1 cellular context compared by ENCODE assay signal in the genomic region with DNA sequence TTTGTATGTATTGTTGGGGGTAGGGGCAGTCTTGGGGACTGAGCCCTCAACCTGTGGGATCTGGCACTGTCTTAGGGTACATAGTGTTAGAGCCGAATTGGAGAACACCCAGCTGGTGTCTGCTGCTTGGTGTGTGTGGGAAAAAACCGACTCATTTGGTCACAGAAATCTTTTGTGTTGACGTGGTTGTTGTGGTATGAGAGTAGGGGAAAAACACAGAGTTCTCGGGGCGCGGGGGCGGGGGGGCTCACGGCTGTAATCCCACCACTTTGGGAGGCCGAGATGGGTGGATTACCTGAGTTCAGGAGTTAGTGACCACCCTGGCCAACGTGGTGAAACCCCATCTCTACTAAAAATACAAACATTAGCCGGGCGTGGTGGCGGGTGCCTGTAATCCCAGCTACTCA.
TF ChIP-seq lines count a peak whose summit lies in the region.

No MANE protein-coding gene starts in this region.

TF ChIP-seq in GM12878, 131 proteins besides CTCF, POLR2A, EP300 and RAD21 (continues in another document):
- TF ChIP-seq, protein P1, sequence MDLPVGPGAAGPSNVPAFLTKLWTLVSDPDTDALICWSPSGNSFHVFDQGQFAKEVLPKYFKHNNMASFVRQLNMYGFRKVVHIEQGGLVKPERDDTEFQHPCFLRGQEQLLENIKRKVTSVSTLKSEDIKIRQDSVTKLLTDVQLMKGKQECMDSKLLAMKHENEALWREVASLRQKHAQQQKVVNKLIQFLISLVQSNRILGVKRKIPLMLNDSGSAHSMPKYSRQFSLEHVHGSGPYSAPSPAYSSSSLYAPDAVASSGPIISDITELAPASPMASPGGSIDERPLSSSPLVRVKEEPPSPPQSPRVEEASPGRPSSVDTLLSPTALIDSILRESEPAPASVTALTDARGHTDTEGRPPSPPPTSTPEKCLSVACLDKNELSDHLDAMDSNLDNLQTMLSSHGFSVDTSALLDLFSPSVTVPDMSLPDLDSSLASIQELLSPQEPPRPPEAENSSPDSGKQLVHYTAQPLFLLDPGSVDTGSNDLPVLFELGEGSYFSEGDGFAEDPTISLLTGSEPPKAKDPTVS (IDR thresholded peaks at IDR 0.05; ENCODE audit: low read depth, low read length), result no peak
- TF ChIP-seq ZBED1 (IDR thresholded peaks at IDR 0.05; ENCODE audit: borderline replicate concordance) (peak; percentile 34; the same call in 1 of the 2 replicates), TCF12 (IDR thresholded peaks at IDR 0.05; ENCODE audit: low read depth, low read length) (peak; percentile 91), YY1 (IDR thresholded peaks at IDR 0.05; ENCODE audit: low read depth, low read length) (no peak), CBFB (IDR thresholded peaks at IDR 0.05; ENCODE audit: low read depth) (peak; percentile 66; the same call in 1 of the 2 replicates), BHLHE40 (IDR thresholded peaks at IDR 0.05; ENCODE audit: borderline replicate concordance in 1 of 2, low read depth in 2 of 2, low read length in 1 of 2) (no peak), ZSCAN29 (IDR thresholded peaks at IDR 0.05) (no peak), SP1 (IDR thresholded peaks at IDR 0.05; ENCODE audit: low read depth, low read length) (no peak), CHD1 (IDR thresholded peaks at IDR 0.05; ENCODE audit: low read depth, low read length) (no peak), HCFC1 (IDR thresholded peaks at IDR 0.05; ENCODE audit: low read length) (no peak), NR2F1 (conservative IDR thresholded peaks at IDR 0.05) (no peak), IRF4 (IDR thresholded peaks at IDR 0.05; ENCODE audit: low read depth, low read length) (peak; percentile 30; the same call in 1 of the 2 replicates), RUNX3 (IDR thresholded peaks at IDR 0.05; ENCODE audit: low read length) (peak; percentile 89), SUZ12 (IDR thresholded peaks at IDR 0.05; ENCODE audit: unreplicated experiment) (no peak), ETV6 (conservative IDR thresholded peaks at IDR 0.05 in 1 of 2, IDR thresholded peaks at IDR 0.05 in 1 of 2; ENCODE audit: borderline replicate concordance in 1 of 2, low read depth in 1 of 2) (0 out of 4 replicates have a peak, but pooled peaks of 1 of the 2 experiments have one; percentile 14), RB1 (IDR thresholded peaks at IDR 0.05; ENCODE audit: borderline replicate concordance) (no peak), RELA (IDR thresholded peaks at IDR 0.05; ENCODE audit: borderline replicate concordance, partially characterized antibody) (peak; percentile 89), MTA2 (IDR thresholded peaks at IDR 0.05; ENCODE audit: low read depth) (peak; percentile 68), JUNB (IDR thresholded peaks at IDR 0.05) (peak; percentile 84), FOXM1 (IDR thresholded peaks at IDR 0.05; ENCODE audit: low read depth, low read length) (peak; percentile 26; the same call in 1 of the 2 replicates), FOXK2 (IDR thresholded peaks at IDR 0.05) (no peak), MEF2B (IDR thresholded peaks at IDR 0.05; ENCODE audit: partially characterized antibody, poor library complexity, severe bottlenecking) (peak; percentile 61), HDGF (IDR thresholded peaks at IDR 0.05) (peak; percentile 55; the same call in 1 of the 2 replicates)
- TF ChIP-seq, protein P2, sequence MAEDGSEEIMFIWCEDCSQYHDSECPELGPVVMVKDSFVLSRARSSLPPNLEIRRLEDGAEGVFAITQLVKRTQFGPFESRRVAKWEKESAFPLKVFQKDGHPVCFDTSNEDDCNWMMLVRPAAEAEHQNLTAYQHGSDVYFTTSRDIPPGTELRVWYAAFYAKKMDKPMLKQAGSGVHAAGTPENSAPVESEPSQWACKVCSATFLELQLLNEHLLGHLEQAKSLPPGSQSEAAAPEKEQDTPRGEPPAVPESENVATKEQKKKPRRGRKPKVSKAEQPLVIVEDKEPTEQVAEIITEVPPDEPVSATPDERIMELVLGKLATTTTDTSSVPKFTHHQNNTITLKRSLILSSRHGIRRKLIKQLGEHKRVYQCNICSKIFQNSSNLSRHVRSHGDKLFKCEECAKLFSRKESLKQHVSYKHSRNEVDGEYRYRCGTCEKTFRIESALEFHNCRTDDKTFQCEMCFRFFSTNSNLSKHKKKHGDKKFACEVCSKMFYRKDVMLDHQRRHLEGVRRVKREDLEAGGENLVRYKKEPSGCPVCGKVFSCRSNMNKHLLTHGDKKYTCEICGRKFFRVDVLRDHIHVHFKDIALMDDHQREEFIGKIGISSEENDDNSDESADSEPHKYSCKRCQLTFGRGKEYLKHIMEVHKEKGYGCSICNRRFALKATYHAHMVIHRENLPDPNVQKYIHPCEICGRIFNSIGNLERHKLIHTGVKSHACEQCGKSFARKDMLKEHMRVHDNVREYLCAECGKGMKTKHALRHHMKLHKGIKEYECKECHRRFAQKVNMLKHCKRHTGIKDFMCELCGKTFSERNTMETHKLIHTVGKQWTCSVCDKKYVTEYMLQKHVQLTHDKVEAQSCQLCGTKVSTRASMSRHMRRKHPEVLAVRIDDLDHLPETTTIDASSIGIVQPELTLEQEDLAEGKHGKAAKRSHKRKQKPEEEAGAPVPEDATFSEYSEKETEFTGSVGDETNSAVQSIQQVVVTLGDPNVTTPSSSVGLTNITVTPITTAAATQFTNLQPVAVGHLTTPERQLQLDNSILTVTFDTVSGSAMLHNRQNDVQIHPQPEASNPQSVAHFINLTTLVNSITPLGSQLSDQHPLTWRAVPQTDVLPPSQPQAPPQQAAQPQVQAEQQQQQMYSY (CRISPR knock-in tag; IDR thresholded peaks at IDR 0.05), result no peak
- TF ChIP-seq, protein P3, sequence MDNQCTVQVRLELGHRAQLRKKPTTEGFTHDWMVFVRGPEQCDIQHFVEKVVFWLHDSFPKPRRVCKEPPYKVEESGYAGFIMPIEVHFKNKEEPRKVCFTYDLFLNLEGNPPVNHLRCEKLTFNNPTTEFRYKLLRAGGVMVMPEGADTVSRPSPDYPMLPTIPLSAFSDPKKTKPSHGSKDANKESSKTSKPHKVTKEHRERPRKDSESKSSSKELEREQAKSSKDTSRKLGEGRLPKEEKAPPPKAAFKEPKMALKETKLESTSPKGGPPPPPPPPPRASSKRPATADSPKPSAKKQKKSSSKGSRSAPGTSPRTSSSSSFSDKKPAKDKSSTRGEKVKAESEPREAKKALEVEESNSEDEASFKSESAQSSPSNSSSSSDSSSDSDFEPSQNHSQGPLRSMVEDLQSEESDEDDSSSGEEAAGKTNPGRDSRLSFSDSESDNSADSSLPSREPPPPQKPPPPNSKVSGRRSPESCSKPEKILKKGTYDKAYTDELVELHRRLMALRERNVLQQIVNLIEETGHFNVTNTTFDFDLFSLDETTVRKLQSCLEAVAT (IDR thresholded peaks at IDR 0.05), result peak; percentile 60; the same call in 1 of the 2 replicates
- TF ChIP-seq, protein P4, sequence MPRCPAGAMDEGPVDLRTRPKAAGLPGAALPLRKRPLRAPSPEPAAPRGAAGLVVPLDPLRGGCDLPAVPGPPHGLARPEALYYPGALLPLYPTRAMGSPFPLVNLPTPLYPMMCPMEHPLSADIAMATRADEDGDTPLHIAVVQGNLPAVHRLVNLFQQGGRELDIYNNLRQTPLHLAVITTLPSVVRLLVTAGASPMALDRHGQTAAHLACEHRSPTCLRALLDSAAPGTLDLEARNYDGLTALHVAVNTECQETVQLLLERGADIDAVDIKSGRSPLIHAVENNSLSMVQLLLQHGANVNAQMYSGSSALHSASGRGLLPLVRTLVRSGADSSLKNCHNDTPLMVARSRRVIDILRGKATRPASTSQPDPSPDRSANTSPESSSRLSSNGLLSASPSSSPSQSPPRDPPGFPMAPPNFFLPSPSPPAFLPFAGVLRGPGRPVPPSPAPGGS (IDR thresholded peaks at IDR 0.05; ENCODE audit: borderline replicate concordance, insufficient read depth, low read depth, low read length, poor library complexity, severe bottlenecking), result peak; percentile 55
- TF ChIP-seq, protein P5, sequence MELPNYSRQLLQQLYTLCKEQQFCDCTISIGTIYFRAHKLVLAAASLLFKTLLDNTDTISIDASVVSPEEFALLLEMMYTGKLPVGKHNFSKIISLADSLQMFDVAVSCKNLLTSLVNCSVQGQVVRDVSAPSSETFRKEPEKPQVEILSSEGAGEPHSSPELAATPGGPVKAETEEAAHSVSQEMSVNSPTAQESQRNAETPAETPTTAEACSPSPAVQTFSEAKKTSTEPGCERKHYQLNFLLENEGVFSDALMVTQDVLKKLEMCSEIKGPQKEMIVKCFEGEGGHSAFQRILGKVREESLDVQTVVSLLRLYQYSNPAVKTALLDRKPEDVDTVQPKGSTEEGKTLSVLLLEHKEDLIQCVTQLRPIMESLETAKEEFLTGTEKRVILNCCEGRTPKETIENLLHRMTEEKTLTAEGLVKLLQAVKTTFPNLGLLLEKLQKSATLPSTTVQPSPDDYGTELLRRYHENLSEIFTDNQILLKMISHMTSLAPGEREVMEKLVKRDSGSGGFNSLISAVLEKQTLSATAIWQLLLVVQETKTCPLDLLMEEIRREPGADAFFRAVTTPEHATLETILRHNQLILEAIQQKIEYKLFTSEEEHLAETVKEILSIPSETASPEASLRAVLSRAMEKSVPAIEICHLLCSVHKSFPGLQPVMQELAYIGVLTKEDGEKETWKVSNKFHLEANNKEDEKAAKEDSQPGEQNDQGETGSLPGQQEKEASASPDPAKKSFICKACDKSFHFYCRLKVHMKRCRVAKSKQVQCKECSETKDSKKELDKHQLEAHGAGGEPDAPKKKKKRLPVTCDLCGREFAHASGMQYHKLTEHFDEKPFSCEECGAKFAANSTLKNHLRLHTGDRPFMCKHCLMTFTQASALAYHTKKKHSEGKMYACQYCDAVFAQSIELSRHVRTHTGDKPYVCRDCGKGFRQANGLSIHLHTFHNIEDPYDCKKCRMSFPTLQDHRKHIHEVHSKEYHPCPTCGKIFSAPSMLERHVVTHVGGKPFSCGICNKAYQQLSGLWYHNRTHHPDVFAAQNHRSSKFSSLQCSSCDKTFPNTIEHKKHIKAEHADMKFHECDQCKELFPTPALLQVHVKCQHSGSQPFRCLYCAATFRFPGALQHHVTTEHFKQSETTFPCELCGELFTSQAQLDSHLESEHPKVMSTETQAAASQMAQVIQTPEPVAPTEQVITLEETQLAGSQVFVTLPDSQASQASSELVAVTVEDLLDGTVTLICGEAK (IDR thresholded peaks at IDR 0.05; ENCODE audit: borderline replicate concordance), result no peak
- TF ChIP-seq, protein P6, sequence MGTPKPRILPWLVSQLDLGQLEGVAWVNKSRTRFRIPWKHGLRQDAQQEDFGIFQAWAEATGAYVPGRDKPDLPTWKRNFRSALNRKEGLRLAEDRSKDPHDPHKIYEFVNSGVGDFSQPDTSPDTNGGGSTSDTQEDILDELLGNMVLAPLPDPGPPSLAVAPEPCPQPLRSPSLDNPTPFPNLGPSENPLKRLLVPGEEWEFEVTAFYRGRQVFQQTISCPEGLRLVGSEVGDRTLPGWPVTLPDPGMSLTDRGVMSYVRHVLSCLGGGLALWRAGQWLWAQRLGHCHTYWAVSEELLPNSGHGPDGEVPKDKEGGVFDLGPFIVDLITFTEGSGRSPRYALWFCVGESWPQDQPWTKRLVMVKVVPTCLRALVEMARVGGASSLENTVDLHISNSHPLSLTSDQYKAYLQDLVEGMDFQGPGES (IDR thresholded peaks at IDR 0.05), result no peak
- TF ChIP-seq, protein P7, sequence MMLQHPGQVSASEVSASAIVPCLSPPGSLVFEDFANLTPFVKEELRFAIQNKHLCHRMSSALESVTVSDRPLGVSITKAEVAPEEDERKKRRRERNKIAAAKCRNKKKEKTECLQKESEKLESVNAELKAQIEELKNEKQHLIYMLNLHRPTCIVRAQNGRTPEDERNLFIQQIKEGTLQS (IDR thresholded peaks at IDR 0.05; ENCODE audit: borderline replicate concordance, extremely low read depth, low read depth, low read length), result no peak
- TF ChIP-seq, protein P8, sequence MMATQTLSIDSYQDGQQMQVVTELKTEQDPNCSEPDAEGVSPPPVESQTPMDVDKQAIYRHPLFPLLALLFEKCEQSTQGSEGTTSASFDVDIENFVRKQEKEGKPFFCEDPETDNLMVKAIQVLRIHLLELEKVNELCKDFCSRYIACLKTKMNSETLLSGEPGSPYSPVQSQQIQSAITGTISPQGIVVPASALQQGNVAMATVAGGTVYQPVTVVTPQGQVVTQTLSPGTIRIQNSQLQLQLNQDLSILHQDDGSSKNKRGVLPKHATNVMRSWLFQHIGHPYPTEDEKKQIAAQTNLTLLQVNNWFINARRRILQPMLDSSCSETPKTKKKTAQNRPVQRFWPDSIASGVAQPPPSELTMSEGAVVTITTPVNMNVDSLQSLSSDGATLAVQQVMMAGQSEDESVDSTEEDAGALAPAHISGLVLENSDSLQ (IDR thresholded peaks at IDR 0.05), result 0 out of 2 replicates have a peak, but pooled peaks have one; percentile 12
- TF ChIP-seq, protein P9, sequence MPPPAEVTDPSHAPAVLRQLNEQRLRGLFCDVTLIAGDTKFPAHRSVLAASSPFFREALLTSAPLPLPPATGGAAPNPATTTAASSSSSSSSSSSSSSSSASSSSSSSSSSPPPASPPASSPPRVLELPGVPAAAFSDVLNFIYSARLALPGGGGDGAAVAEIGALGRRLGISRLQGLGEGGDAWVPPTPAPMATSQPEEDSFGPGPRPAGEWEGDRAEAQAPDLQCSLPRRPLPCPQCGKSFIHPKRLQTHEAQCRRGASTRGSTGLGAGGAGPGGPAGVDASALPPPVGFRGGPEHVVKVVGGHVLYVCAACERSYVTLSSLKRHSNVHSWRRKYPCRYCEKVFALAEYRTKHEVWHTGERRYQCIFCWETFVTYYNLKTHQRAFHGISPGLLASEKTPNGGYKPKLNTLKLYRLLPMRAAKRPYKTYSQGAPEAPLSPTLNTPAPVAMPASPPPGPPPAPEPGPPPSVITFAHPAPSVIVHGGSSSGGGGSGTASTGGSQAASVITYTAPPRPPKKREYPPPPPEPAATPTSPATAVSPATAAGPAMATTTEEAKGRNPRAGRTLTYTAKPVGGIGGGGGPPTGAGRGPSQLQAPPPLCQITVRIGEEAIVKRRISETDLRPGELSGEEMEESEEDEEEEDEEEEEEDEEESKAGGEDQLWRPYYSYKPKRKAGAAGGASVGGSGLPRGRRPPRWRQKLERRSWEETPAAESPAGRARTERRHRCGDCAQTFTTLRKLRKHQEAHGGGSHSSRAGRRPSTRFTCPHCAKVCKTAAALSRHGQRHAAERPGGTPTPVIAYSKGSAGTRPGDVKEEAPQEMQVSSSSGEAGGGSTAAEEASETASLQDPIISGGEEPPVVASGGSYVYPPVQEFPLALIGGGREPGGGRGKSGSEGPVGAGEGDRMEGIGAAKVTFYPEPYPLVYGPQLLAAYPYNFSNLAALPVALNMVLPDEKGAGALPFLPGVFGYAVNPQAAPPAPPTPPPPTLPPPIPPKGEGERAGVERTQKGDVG (CRISPR knock-in tag; IDR thresholded peaks at IDR 0.05), result no peak
- TF ChIP-seq, protein P10, sequence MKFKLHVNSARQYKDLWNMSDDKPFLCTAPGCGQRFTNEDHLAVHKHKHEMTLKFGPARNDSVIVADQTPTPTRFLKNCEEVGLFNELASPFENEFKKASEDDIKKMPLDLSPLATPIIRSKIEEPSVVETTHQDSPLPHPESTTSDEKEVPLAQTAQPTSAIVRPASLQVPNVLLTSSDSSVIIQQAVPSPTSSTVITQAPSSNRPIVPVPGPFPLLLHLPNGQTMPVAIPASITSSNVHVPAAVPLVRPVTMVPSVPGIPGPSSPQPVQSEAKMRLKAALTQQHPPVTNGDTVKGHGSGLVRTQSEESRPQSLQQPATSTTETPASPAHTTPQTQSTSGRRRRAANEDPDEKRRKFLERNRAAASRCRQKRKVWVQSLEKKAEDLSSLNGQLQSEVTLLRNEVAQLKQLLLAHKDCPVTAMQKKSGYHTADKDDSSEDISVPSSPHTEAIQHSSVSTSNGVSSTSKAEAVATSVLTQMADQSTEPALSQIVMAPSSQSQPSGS (IDR thresholded peaks at IDR 0.05; ENCODE audit: low read length), result peak; percentile 60
